ENCODE assay signal across 15 cellular contexts in the genomic region with DNA sequence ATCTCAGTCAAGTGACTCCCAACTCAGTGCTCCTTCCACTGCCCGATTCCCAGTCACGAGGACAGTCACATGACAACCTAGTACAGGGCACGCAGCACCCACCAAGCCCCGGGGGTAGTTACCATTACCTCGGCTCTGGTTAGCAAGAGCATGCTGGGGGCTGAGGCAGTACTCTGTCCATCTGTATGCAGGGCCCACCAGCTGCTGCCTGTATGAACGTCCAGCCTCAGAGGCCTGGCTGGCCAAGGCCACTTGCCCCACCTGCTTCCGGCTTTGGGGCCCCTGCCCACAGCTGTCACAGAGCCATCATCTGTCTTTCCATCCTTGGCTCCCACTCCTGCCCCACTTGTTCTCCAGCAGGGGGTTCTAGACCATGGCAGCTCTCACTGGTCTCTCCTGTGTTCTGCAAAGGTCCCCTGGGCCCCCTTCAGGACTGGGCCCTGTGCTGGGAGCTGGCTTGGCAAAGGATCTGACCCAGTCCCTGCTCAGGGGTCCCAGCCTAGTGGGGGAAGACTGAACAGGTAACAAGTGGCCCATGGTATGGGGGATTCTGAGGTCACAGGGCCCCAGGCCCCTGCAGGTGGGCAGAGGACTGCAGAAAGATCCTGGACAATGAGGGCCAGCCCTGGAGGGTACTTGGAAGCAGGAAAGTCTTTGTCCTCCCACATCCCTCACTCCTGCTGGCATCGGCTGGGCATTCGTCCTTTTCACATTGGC. TPM values are rescaled to one million over a fixed set of nuclear protein-coding genes. Genes with fewer than 3 reads are reported as not detected.
DNase-seq lines count a peak whose midpoint lies in the region; ATAC-seq and TF ChIP-seq lines count a peak whose summit lies in the region.
"Had no signal": no experiment of that assay in that cellular context is flagged by ENCODE, and none has a peak within 500 bp of the region (broad histone marks: within the 10 kb centered on the region; RNA-seq: fewer than 3 reads in every experiment).

No MANE protein-coding gene starts in this region.

- no peaks in the 10 kb centered on the region for H3K9me2 ChIP-seq in PC-3 (replicated peaks; ENCODE audit: low read length)

- CTCF ChIA-PET in A673 (lab: Charles Lee) (no interaction called here), PC-3 (lab: Charles Lee) (no interaction called here)

- H3K9ac ChIP-seq in PC-3 (ENCODE audit: low read length), result no peak overlapping the region

- peaks cover 8% of the 10 kb centered on the region for H3K9me3 Mint-ChIP-seq in glutamatergic neuron (ENCODE audit: unreplicated experiment)
- H3K9me3 Mint-ChIP-seq: naive thymus-derived CD8-positive, alpha-beta T cell had no signal

- H2AFZ ChIP-seq in PC-3 (ENCODE audit: low read length), result no peak overlapping the region

- TF ChIP-seq CTCF in A673 (conservative IDR thresholded peaks at IDR 0.05; ENCODE audit: low read depth, low read length) (no peak), GM12864 (IDR thresholded peaks at IDR 0.05; ENCODE audit: low read depth, low read length, missing control alignments) (peak; percentile 18), PC-3 (conservative IDR thresholded peaks at IDR 0.05; ENCODE audit: low read depth, low read length) (0 out of 2 replicates have a peak, but pooled peaks have one; percentile 15), glutamatergic neuron (IDR thresholded peaks at IDR 0.05; ENCODE audit: partially characterized antibody, unreplicated experiment) (no peak)

- peaks cover 6% of the 10 kb centered on the region for H3K4me1 Mint-ChIP-seq in glutamatergic neuron (ENCODE audit: low read depth, unreplicated experiment)

- DNase-seq in A673 (ENCODE audit: low spot score), result no peak
- no peak for DNase-seq in GM12864 (ENCODE audit: low read depth)
- DNase-seq in PC-3, result no peak
- DNase-seq in glutamatergic neuron, result no peak
- DNase-seq in NCI-H82 (lab: John Stamatoyannopoulos, UW), result no peak
- no peak for DNase-seq in HK-2 (ENCODE audit: unreplicated experiment)
- DNase-seq in NCI-H1092 (lab: John Stamatoyannopoulos, UW), result no peak
- DNase-seq in Right ventricle myocardium inferior (ENCODE audit: missing footprints), result no peak
- DNase-seq: aorta; foreskin fibroblast; kidney glomerular epithelial cell; MG63; naive thymus-derived CD8-positive, alpha-beta T cell had no signal

- H3K79me2 ChIP-seq in PC-3 (ENCODE audit: low read length), result peaks cover 40% of the 10 kb centered on the region

- peak overlapping the region; percentile 38 for H3K27ac Mint-ChIP-seq in glutamatergic neuron (ENCODE audit: unreplicated experiment)

- H3K36me3 ChIP-seq in A673 (ENCODE audit: insufficient read depth, low read length, poor library complexity, severe bottlenecking) (peaks cover 50% of the 10 kb centered on the region), PC-3 (ENCODE audit: low read depth, low read length) (peaks cover 42% of the 10 kb centered on the region)

- no peak overlapping the region for H3K4me3 Mint-ChIP-seq in glutamatergic neuron (ENCODE audit: unreplicated experiment)

- ATAC-seq in PC-3, result no peak
- ATAC-seq in Right ventricle myocardium inferior, result no peak
- ATAC-seq: naive thymus-derived CD8-positive, alpha-beta T cell had no signal

- POLR2A ChIA-PET in A673 (lab: Charles Lee; ENCODE audit: low non-redundant PET), result no interaction called here
- POLR2A ChIA-PET in PC-3 (lab: Charles Lee; ENCODE audit: unreplicated experiment), result no interaction called here

- H3K27ac ChIP-seq in A673 (ENCODE audit: low read depth, low read length, poor library complexity, severe bottlenecking), result peak overlapping the region; percentile 98
- H3K27ac ChIP-seq in PC-3 (ENCODE audit: low read length), result no peak overlapping the region
- H3K27ac ChIP-seq: thoracic aorta had no signal

- peak overlapping the region; percentile 90; the same call in 1 of the 2 replicates for H3K4me2 ChIP-seq in PC-3 (ENCODE audit: low read length)
- H3K4me2 ChIP-seq: smooth muscle cell had no signal

- BruUV-seq in A673 (replicated peaks; lab: Mats Ljungman, UMichigan) (no TSS peak), PC-3 (replicated peaks; lab: Mats Ljungman, UMichigan) (no TSS peak)

- no peak overlapping the region for H3K4me3 ChIP-seq in A673 (ENCODE audit: low read depth, low read length, poor library complexity, severe bottlenecking)
- H3K4me3 ChIP-seq in GM12864 (ENCODE audit: low read depth, low read length), result no peak overlapping the region
- H3K4me3 ChIP-seq in PC-3 (ENCODE audit: low read length), result no peak overlapping the region
- H3K4me3 ChIP-seq: smooth muscle cell, thoracic aorta had no signal

- H3F3A ChIP-seq in PC-3 (ENCODE audit: low read length, unreplicated experiment), result peaks cover 13% of the 10 kb centered on the region

- H3K27me3 ChIP-seq in A673 (replicated peaks; ENCODE audit: insufficient read depth, low read depth, low read length, poor library complexity) (no peaks in the 10 kb centered on the region), PC-3 (ENCODE audit: low read length) (no peaks in the 10 kb centered on the region)
- H3K27me3 ChIP-seq: MG63 had no signal

- intact Hi-C loops in A673 (cut with micrococcal nuclease; ENCODE audit: unreplicated experiment), result loop anchor here (10.0 kb wide), 3 partner anchors 286 to 516 kb away; partner anchors contain the start of genes PSMB7 and SCAI
- intact Hi-C loops in PC-3 (cut with micrococcal nuclease), result no loop called here
- intact Hi-C loops in Right ventricle myocardium inferior (cut with DNase I), result no loop called here

- no peaks in the 10 kb centered on the region for H3K36me3 Mint-ChIP-seq in glutamatergic neuron (ENCODE audit: unreplicated experiment)

- H3K27me3 Mint-ChIP-seq in glutamatergic neuron (ENCODE audit: unreplicated experiment), result peaks cover 4% of the 10 kb centered on the region
- H3K27me3 Mint-ChIP-seq: naive thymus-derived CD8-positive, alpha-beta T cell had no signal

- peaks cover 40% of the 10 kb centered on the region for H4K20me1 ChIP-seq in PC-3 (ENCODE audit: low read length)

- peaks cover 27% of the 10 kb centered on the region for H3K4me1 ChIP-seq in A673 (ENCODE audit: insufficient read depth, low read length, poor library complexity, severe bottlenecking)
- peaks cover 22% of the 10 kb centered on the region for H3K4me1 ChIP-seq in PC-3 (ENCODE audit: insufficient read depth, low read length)

- H3K9me3 ChIP-seq in A673 (ENCODE audit: low read depth, low read length, poor library complexity, severe bottlenecking) (no peaks in the 10 kb centered on the region), PC-3 (ENCODE audit: low read length) (no peaks in the 10 kb centered on the region)
- H3K9me3 ChIP-seq: MG63, thoracic aorta had no signal

RNA-seq across cellular contexts. Expression of gene RPL35, which starts 3.3 kb away (rescaled TPM):
- total RNA-seq in A673 (2021) (1,564 and 1,637 TPM in 2 replicates), PC-3 (2014; rRNA removed) (1,981 and 2,242 TPM in 2 replicates), glutamatergic neuron (ENCODE audit: unreplicated experiment) (559 TPM), Right ventricle myocardium inferior (752 TPM)

RNA-seq across cellular contexts. Expression of gene ARPC5L, which starts 3.4 kb away (rescaled TPM):
- total RNA-seq in A673 (2021) (73.3 and 73.9 TPM in 2 replicates), PC-3 (2014; rRNA removed) (54.5 and 63.0 TPM in 2 replicates), glutamatergic neuron (ENCODE audit: unreplicated experiment) (25.2 TPM), Right ventricle myocardium inferior (41.8 TPM)

RNA-seq across cellular contexts. Expression of gene WDR38, which starts 5.2 kb away (rescaled TPM):
- not detected in 2 replicates for total RNA-seq in A673 (2021)
- total RNA-seq in PC-3 (2014; rRNA removed), result not detected in 2 replicates
- total RNA-seq in glutamatergic neuron (ENCODE audit: unreplicated experiment), result not detected
- total RNA-seq in Right ventricle myocardium inferior, result not detected
- total RNA-seq: aorta; naive thymus-derived CD8-positive, alpha-beta T cell; smooth muscle cell; thoracic aorta had no signal

Comparison
In these comparisons a context has a peak if more than half of its experiments do, and no peak if none do; other contexts are left out.
1. CTCF ChIP-seq: peak in GM12864 (single experiment) and PC-3 (single experiment); none in A673 (single experiment) and glutamatergic neuron (single experiment).